In the genomic region with DNA sequence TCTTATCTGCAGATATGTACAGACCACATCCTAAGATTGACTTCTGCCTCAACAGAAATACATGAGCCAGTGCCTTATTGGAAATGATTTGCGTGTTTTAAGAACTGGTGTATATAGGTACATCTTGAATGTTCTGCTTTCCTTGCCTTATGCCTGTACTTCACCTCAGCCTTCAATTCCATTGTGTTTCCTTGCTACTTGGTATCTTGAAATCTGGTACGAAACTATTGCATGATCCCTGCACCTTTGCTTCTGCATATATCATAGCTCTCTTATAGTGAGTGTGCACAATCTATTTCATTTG, we compare ENCODE assay signal across 10 cellular contexts. TPM values are rescaled to one million over a fixed set of nuclear protein-coding genes. Genes with fewer than 3 reads are reported as not detected.
A peak's percentile ranks its signal among the peaks of the same experiment; 100 is the strongest.
DNase-seq lines count a peak whose midpoint lies in the region; ATAC-seq, FAIRE-seq and TF ChIP-seq lines count a peak whose summit lies in the region.
"Had no signal": no experiment of that assay in that cellular context is flagged by ENCODE, and none has a peak within 500 bp of the region (broad histone marks: within the 10 kb centered on the region; RNA-seq: fewer than 3 reads in every experiment).

No MANE protein-coding gene starts in this region.

- no peaks in the 10 kb centered on the region for H3K9me1 ChIP-seq in keratinocyte (ENCODE audit: control insufficient read depth, extremely low read depth, insufficient read depth, low read length)

- H3K4me1 Mint-ChIP-seq in activated T-helper 2 cell treated with anti-CD3 and anti-CD28 coated beads, Interferon-gamma antibody, Interleukin-2, Interleukin-4, amounts not matched to agents 10 μg/mL and 5 μg/mL and 100 μg/mL, durations not matched to agents 14 hours and 24 hours and 36 hours (ENCODE audit: low read depth) = peaks cover 40% of the 10 kb centered on the region
- H3K4me1 Mint-ChIP-seq in type B pancreatic cell (ENCODE audit: unreplicated experiment) = peaks cover 4% of the 10 kb centered on the region

- H2AFZ ChIP-seq in keratinocyte (ENCODE audit: control insufficient read depth, low read length) = no peak overlapping the region

- no peak overlapping the region for H3K9ac ChIP-seq in keratinocyte (ENCODE audit: control insufficient read depth, extremely low read depth, insufficient read depth, low read length)

- H3K36me3 Mint-ChIP-seq in activated T-helper 2 cell treated with anti-CD3 and anti-CD28 coated beads, Interferon-gamma antibody, Interleukin-2, Interleukin-4, amounts not matched to agents 10 μg/mL and 5 μg/mL and 100 μg/mL, durations not matched to agents 14 hours and 24 hours and 36 hours (ENCODE audit: low read depth) = peaks cover 50% of the 10 kb centered on the region
- H3K36me3 Mint-ChIP-seq in type B pancreatic cell = peaks cover 28% of the 10 kb centered on the region

- H3K4me1 ChIP-seq in heart right ventricle (peaks cover 0 to 29% (median 12%) of the 10 kb centered on the region in 9 donors), keratinocyte (ENCODE audit: control insufficient read depth, extremely low read depth, insufficient read depth, low read length) (peaks cover 3% of the 10 kb centered on the region)
- H3K4me1 ChIP-seq: suprapubic skin had no signal

- H3K4me2 ChIP-seq in keratinocyte (ENCODE audit: control insufficient read depth, extremely low read depth, insufficient read depth, low read depth, low read length) = peak overlapping the region; percentile 89

- WGBS in heart right ventricle, 2 donors = 87 to 92% methylated on average over 2 of the region's 2 CpGs

- H3K9me3 ChIP-seq in heart right ventricle (peaks cover 0 to 5% (median 0%) of the 10 kb centered on the region in 11 donors), keratinocyte (ENCODE audit: control insufficient read depth, low read depth, low read length) (no peaks in the 10 kb centered on the region)
- H3K9me3 ChIP-seq: suprapubic skin had no signal

- H3K4me3 ChIP-seq in heart right ventricle (peak overlapping the region in 9 of 10 donors; percentile 49 to 82 (median 75)), keratinocyte (ENCODE audit: control insufficient read depth in 2 of 3, extremely low read depth in 1 of 3, insufficient read depth in 2 of 3, low read depth in 1 of 3, low read length in 3 of 3) (no peak overlapping the region)

- ATAC-seq in heart right ventricle (no peak), Right ventricle myocardium inferior (no peak)

- no peaks in the 10 kb centered on the region for H4K20me1 ChIP-seq in keratinocyte (ENCODE audit: control insufficient read depth, extremely low read depth, insufficient read depth, low read length)

- peak overlapping the region in 1 of 10 donors; percentile 79 for H3K27ac ChIP-seq in heart right ventricle
- H3K27ac ChIP-seq in keratinocyte (ENCODE audit: control insufficient read depth, insufficient read depth, low read length) = no peak overlapping the region
- H3K27ac ChIP-seq: suprapubic skin had no signal

- H3K27me3 Mint-ChIP-seq in activated T-helper 2 cell treated with anti-CD3 and anti-CD28 coated beads, Interferon-gamma antibody, Interleukin-2, Interleukin-4, amounts not matched to agents 10 μg/mL and 5 μg/mL and 100 μg/mL, durations not matched to agents 14 hours and 24 hours and 36 hours (ENCODE audit: low read depth) = no peaks in the 10 kb centered on the region
- peaks cover 3% of the 10 kb centered on the region for H3K27me3 Mint-ChIP-seq in type B pancreatic cell

- peak overlapping the region; percentile 97 for H3K4me3 Mint-ChIP-seq in activated T-helper 2 cell treated with anti-CD3 and anti-CD28 coated beads, Interferon-gamma antibody, Interleukin-2, Interleukin-4, amounts not matched to agents 10 μg/mL and 5 μg/mL and 100 μg/mL, durations not matched to agents 14 hours and 24 hours and 36 hours (ENCODE audit: low read depth)
- peak overlapping the region; percentile 94 for H3K4me3 Mint-ChIP-seq in type B pancreatic cell

- DNase-seq in heart right ventricle (no peak), Right ventricle myocardium inferior (ENCODE audit: missing footprints) (no peak), keratinocyte (ENCODE audit: low read depth, low spot score) (no peak), type B pancreatic cell (ENCODE audit: extremely low spot score, unreplicated experiment) (no peak), NK-92 (lab: John Stamatoyannopoulos, UW; ENCODE audit: unreplicated experiment) (no peak), DMS 273 treated with DMSO at 0.1 percent for 48 hours (lab: John Stamatoyannopoulos, UW) (no peak), HCEC 1CT (no peak)
- no peak for DNase-seq in activated T-helper 2 cell treated with anti-CD3 and anti-CD28 coated beads, Interferon-gamma antibody, Interleukin-2, Interleukin-4, amounts not matched to agents 10 μg/mL and 5 μg/mL and 100 μg/mL, durations not matched to agents 14 hours and 24 hours and 36 hours (ENCODE audit: low spot score)
- DNase-seq: SIG-M5 had no signal

- peaks cover 0 to 11% (median 0%) of the 10 kb centered on the region in 9 donors for H3K36me3 ChIP-seq in heart right ventricle
- H3K36me3 ChIP-seq in keratinocyte (ENCODE audit: control insufficient read depth in 2 of 2, extremely low read depth in 1 of 2, insufficient read depth in 2 of 2, low read length in 2 of 2) = no peaks in the 10 kb centered on the region
- H3K36me3 ChIP-seq: suprapubic skin had no signal

- intact Hi-C loops in heart right ventricle (cut with DNase I) = loop anchor here in 2 of 10 donors (10.0 kb wide), 2 partner anchors 53 to 97 kb away; no protein-coding TSS in a partner anchor
- intact Hi-C loops in Right ventricle myocardium inferior (cut with DNase I) = loop anchor here (5.0 kb wide), 1 partner anchor 70 kb away; no protein-coding TSS in a partner anchor
- intact Hi-C loops in activated T-helper 2 cell treated with anti-CD3 and anti-CD28 coated beads, Interferon-gamma antibody, Interleukin-2, Interleukin-4, amounts not matched to agents 10 μg/mL and 5 μg/mL and 100 μg/mL, durations not matched to agents 14 hours and 24 hours and 36 hours (cut with micrococcal nuclease) = loop anchor here (5.0 to 10.0 kb wide), 6 partner anchors 53 to 355 kb away; a partner anchor contains a TSS

- TF ChIP-seq CTCF in heart right ventricle (IDR thresholded peaks at IDR 0.05) = no peak
- no peak for TF ChIP-seq CTCF in keratinocyte (optimal IDR thresholded peaks at IDR 0.05 in 1 of 3, IDR thresholded peaks at IDR 0.05 in 1 of 3, conservative IDR thresholded peaks at IDR 0.05 in 1 of 3; ENCODE audit: extremely low read depth in 1 of 3, insufficient read depth in 2 of 3, low read length in 3 of 3)
- no peak for TF ChIP-seq CTCF in type B pancreatic cell (conservative IDR thresholded peaks at IDR 0.05)

- H3K27ac Mint-ChIP-seq in activated T-helper 2 cell treated with anti-CD3 and anti-CD28 coated beads, Interferon-gamma antibody, Interleukin-2, Interleukin-4, amounts not matched to agents 10 μg/mL and 5 μg/mL and 100 μg/mL, durations not matched to agents 14 hours and 24 hours and 36 hours = peak overlapping the region; percentile 58
- no peak overlapping the region for H3K27ac Mint-ChIP-seq in type B pancreatic cell

- dilution Hi-C loops in keratinocyte (cut with MboI; ENCODE audit: extremely low pct_ligation_motif_present, low sequenced_read_pairs) = no loop called here

- no peaks in the 10 kb centered on the region for H3K27me3 ChIP-seq in heart right ventricle
- H3K27me3 ChIP-seq in keratinocyte (ENCODE audit: control insufficient read depth, extremely low read depth, insufficient read depth, low read length) = no peaks in the 10 kb centered on the region

- peaks cover 3% of the 10 kb centered on the region for H3K79me2 ChIP-seq in keratinocyte (ENCODE audit: control insufficient read depth, insufficient read depth, low read length)

- H3K9me3 Mint-ChIP-seq in activated T-helper 2 cell treated with anti-CD3 and anti-CD28 coated beads, Interferon-gamma antibody, Interleukin-2, Interleukin-4, amounts not matched to agents 10 μg/mL and 5 μg/mL and 100 μg/mL, durations not matched to agents 14 hours and 24 hours and 36 hours = peaks cover 4% of the 10 kb centered on the region
- H3K9me3 Mint-ChIP-seq in type B pancreatic cell = peaks cover 4% of the 10 kb centered on the region

- no peak for FAIRE-seq in keratinocyte (lab: Jason Lieb, UNC)

RNA-seq across cellular contexts. Expression of a gene that starts 1.5 kb away (rescaled TPM):
- total RNA-seq in heart right ventricle (10 to 100 TPM; 19.4 to 62.6 (median 35.8) TPM), Right ventricle myocardium inferior (43.0 TPM), type B pancreatic cell (ENCODE audit: low replicate concordance) (15.5 and 27.5 TPM in 2 replicates)
- polyA plus RNA-seq in heart right ventricle (10 to 100 TPM; 24.3 to 47.0 TPM), keratinocyte (3.7 to 9.8 TPM (median 5.9 TPM) in 3 replicates)
- total RNA-seq in activated T-helper 2 cell treated with anti-CD3 and anti-CD28 coated beads, Interferon-gamma antibody, Interleukin-2, Interleukin-4, amounts not matched to agents 10 μg/mL and 5 μg/mL and 100 μg/mL, durations not matched to agents 14 hours and 24 hours and 36 hours = 22.9 and 28.1 TPM in 2 replicates
- polyA plus RNA-seq in keratinocyte (2011; ENCODE audit: low read depth) = 4.2 TPM
- polyA plus RNA-seq in keratinocyte (2011; cell fraction: cytosol; rRNA removed) = 3.2 and 6.7 TPM in 2 replicates
- 12.2 and 15.4 TPM in 2 replicates for polyA plus RNA-seq in keratinocyte (2011; cell fraction: nucleus; rRNA removed)
- 2.0 and 2.5 TPM in 2 replicates for polyA plus RNA-seq in keratinocyte (2012; ENCODE audit: low replicate concordance)
- 3.0 to 20.0 TPM (median 6.5 TPM) in 3 replicates for polyA minus RNA-seq in keratinocyte
- polyA minus RNA-seq in keratinocyte (2011; cell fraction: cytosol; rRNA and poly(A)+ RNA removed) = 1.9 TPM
- 4.4 and 8.9 TPM in 2 replicates for polyA minus RNA-seq in keratinocyte (2011; cell fraction: nucleus; rRNA and poly(A)+ RNA removed)

Comparison
In these comparisons a context has a peak if more than half of its experiments do, and no peak if none do; other contexts are left out.
1. H3K4me3 ChIP-seq: peak in heart right ventricle (9 of 10); none in keratinocyte (0 of 3).